In the genomic region with DNA sequence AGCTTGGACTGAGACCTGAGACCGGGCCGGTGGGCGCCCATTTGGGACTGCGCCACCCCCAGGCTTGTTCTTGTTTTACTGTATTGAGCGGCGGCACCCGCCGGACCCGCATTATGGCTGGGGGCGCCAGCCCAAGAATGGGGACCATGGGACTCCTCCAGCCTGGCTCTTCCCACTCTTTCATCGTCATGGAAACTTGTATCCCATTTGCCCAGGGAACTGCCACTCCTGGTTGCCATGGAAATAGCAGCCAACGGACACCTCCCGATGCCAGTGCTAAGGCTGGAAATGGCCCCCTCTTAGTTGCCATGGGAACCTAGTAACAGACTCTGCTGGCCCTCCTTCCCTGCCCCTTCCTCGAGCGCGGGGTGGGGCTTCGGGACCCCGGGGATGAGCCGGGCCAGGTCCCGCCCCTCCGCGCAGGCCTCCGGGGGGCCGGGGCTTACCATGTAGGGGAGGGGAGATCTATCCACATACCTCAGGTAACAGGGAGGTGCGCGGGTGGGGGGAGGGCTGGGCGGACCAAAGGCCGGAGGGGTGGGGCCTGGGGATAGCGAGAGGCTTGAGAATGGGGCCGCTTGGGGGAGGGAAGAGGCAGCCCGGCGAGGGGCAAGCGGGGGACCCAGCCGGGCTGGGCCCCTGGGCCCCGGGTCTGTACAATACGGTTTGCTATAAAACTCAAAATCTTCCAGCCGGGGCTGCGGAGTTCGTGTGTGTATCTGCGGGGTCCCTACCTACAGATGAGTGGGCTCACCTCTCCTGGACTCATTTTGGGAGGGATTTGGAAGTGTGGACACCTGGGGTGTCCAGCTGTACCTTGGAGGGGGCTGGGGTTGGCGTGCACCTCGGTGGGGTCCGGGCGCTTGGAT, we compare ENCODE assay signal across 8 cellular contexts. TPM values are rescaled to one million over a fixed set of nuclear protein-coding genes. Genes with fewer than 3 reads are reported as not detected.
DNase-seq lines count a peak whose midpoint lies in the region; ATAC-seq and TF ChIP-seq lines count a peak whose summit lies in the region.

No MANE protein-coding gene starts in this region.

- peaks cover 19% of the 10 kb centered on the region for H3K27me3 Mint-ChIP-seq in GM23338 (ENCODE audit: insufficient read depth, low read depth, poor library complexity)

- peak overlapping the region; percentile 99 for H3K27ac Mint-ChIP-seq in GM23338

- no peaks in the 10 kb centered on the region for H3K9me3 ChIP-seq in right cardiac atrium (ENCODE audit: control insufficient read depth, low read length)
- H3K9me3 ChIP-seq in parathyroid adenoma (ENCODE audit: control insufficient read depth, low read length) = no peaks in the 10 kb centered on the region

- ATAC-seq in GM23338 (peak; percentile 74), right cardiac atrium (peak; percentile 71 to 76), HG03378 (IDR thresholded peaks at IDR 0.05; ENCODE audit: unreplicated experiment) (no peak)

- peak overlapping the region; percentile 100 for H3K27ac ChIP-seq in GM23338 (ENCODE audit: low read depth)
- peak overlapping the region; percentile 82 for H3K27ac ChIP-seq in right cardiac atrium (ENCODE audit: low read length)
- H3K27ac ChIP-seq in parathyroid adenoma = peak overlapping the region; percentile 91

- H3K4me1 Mint-ChIP-seq in GM23338 = peaks cover 28% of the 10 kb centered on the region

- TF ChIP-seq CTCF in GM23338 (conservative IDR thresholded peaks at IDR 0.05; ENCODE audit: low read depth in 2 of 2) (peak in 1 of 2 experiments; percentile 17; a peak in 1 of 4 replicates), parathyroid adenoma (IDR thresholded peaks at IDR 0.05) (peak; percentile 4)

- H3K4me1 ChIP-seq in GM23338 (ENCODE audit: insufficient read depth) (peaks cover 7% of the 10 kb centered on the region; the same call in 1 of the 2 replicates), right cardiac atrium (ENCODE audit: control insufficient read depth, insufficient read depth, low read length) (peaks cover 5% of the 10 kb centered on the region), parathyroid adenoma (peaks cover 13% of the 10 kb centered on the region)

- H3K36me3 Mint-ChIP-seq in GM23338 (ENCODE audit: low read depth) = peaks cover 27% of the 10 kb centered on the region

- H3K9me3 Mint-ChIP-seq in GM23338 = no peaks in the 10 kb centered on the region

- intact Hi-C loops in right cardiac atrium (cut with DNase I) = no loop called here

- H3K27me3 ChIP-seq in GM23338 (ENCODE audit: insufficient read depth) (no peaks in the 10 kb centered on the region), right cardiac atrium (ENCODE audit: control insufficient read depth, insufficient read depth) (no peaks in the 10 kb centered on the region), parathyroid adenoma (ENCODE audit: control insufficient read depth, insufficient read depth, low read length) (no peaks in the 10 kb centered on the region)

- peaks cover 9% of the 10 kb centered on the region; the same call in 1 of the 2 replicates for H3K79me2 ChIP-seq in GM23338 (replicated peaks; ENCODE audit: insufficient read depth)
- peaks cover 6% of the 10 kb centered on the region for H3K79me2 ChIP-seq in parathyroid adenoma

- peaks cover 10% of the 10 kb centered on the region for H4K20me1 ChIP-seq in GM23338 (replicated peaks; ENCODE audit: insufficient read depth)

- peak; percentile 98 for DNase-seq in DMS114 treated with DMSO at 0.1 percent for 48 hours (lab: John Stamatoyannopoulos, UW; ENCODE audit: unreplicated experiment)
- DNase-seq in GM23338 (ENCODE audit: low spot score) = peak; percentile 100
- peak; percentile 85 for DNase-seq in NCI-H460 (ENCODE audit: extremely low read depth, low read depth)
- peak; percentile 99 for DNase-seq in astrocyte of the hippocampus (ENCODE audit: low read depth, low spot score)
- DNase-seq in right cardiac atrium = peak; percentile 90 to 94 (median 94)
- DNase-seq in RPMI8226 = no peak

- peak overlapping the region; percentile 88 for H3K4me3 Mint-ChIP-seq in GM23338

- no peaks in the 10 kb centered on the region for H3K9me2 ChIP-seq in GM23338 (ENCODE audit: insufficient read depth)

- WGBS in right cardiac atrium = 7% methylated on average over 44 of the region's 44 CpGs

- peak overlapping the region; percentile 98 for H3K4me2 ChIP-seq in GM23338
- peak overlapping the region; percentile 69 for H3K4me2 ChIP-seq in parathyroid adenoma (ENCODE audit: low read length)

- peak overlapping the region; percentile 7 for H3K9ac ChIP-seq in parathyroid adenoma

- H2AFZ ChIP-seq in GM23338 (no peak overlapping the region; the same call in 1 of the 2 replicates), parathyroid adenoma (peak overlapping the region; percentile 93)

- H3K36me3 ChIP-seq in GM23338 (ENCODE audit: insufficient read depth) (peaks cover 12% of the 10 kb centered on the region), parathyroid adenoma (ENCODE audit: control insufficient read depth, insufficient read depth, low read length) (no peaks in the 10 kb centered on the region)

- H3F3A ChIP-seq in GM23338 (replicated peaks; ENCODE audit: low read depth) = peaks cover 18% of the 10 kb centered on the region

- H3K4me3 ChIP-seq in GM23338 (peak overlapping the region; percentile 92), right cardiac atrium (ENCODE audit: low read length) (peak overlapping the region; percentile 93), parathyroid adenoma (ENCODE audit: low read depth, low read length) (peak overlapping the region; percentile 88)

TF ChIP-seq in GM23338, 12 proteins besides CTCF, POLR2A, EP300 and RAD21:
- TF ChIP-seq REST (IDR thresholded peaks at IDR 0.05; ENCODE audit: unreplicated experiment) = no peak
- peak; percentile 84 for TF ChIP-seq CREB1 (CRISPR knock-in tag; IDR thresholded peaks at IDR 0.05; ENCODE audit: low read depth)
- peak; percentile 31 for TF ChIP-seq POLR2AphosphoS5 (IDR thresholded peaks at IDR 0.05; ENCODE audit: low read depth)

RNA-seq across cellular contexts. Expression of gene ORAI3, which starts 0.5 kb away (rescaled TPM):
- total RNA-seq in GM23338 (2014; rRNA removed; shearing (Covaris generic)) = 14.9 and 15.9 TPM in 2 replicates
- polyA plus RNA-seq in GM23338 (2016; fragmentation: Nextera tagmentation; extraction: Ambion mirVana) (6.9 and 9.8 TPM in 2 replicates), right cardiac atrium (15.5 TPM)
- total RNA-seq in NCI-H460 (2014; rRNA removed; shearing (Covaris generic)) = 20.1 and 21.9 TPM in 2 replicates
- 12.5 and 13.1 TPM in 2 replicates for polyA plus RNA-seq in NCI-H460 (2014; cell fraction: nucleus; rRNA removed)
- total RNA-seq in right cardiac atrium = 10 to 100 TPM; 11.8 to 14.6 (median 13.3) TPM

RNA-seq across cellular contexts. Expression of gene SETD1A, which starts 9.2 kb away (rescaled TPM):
- 14.5 and 21.9 TPM in 2 replicates for total RNA-seq in GM23338 (2014; rRNA removed; shearing (Covaris generic))
- polyA plus RNA-seq in GM23338 (2016; fragmentation: Nextera tagmentation; extraction: Ambion mirVana) (10.8 and 10.9 TPM in 2 replicates), right cardiac atrium (9.6 TPM)
- 5.0 and 6.8 TPM in 2 replicates for total RNA-seq in NCI-H460 (2014; rRNA removed; shearing (Covaris generic))
- 6.8 and 8.9 TPM in 2 replicates for polyA plus RNA-seq in NCI-H460 (2014; cell fraction: nucleus; rRNA removed)
- 10 to 100 TPM in 3 of 4 donors, 1 to 10 TPM in 1; 9.7 to 11.6 (median 10.2) TPM for total RNA-seq in right cardiac atrium

RNA-seq across cellular contexts. Expression of gene FBXL19, which starts 24.9 kb away (rescaled TPM):
- 63.5 and 71.5 TPM in 2 replicates for total RNA-seq in GM23338 (2014; rRNA removed; shearing (Covaris generic))
- polyA plus RNA-seq in GM23338 (2016; fragmentation: Nextera tagmentation; extraction: Ambion mirVana) = 12.5 and 16.4 TPM in 2 replicates
- total RNA-seq in NCI-H460 (2014; rRNA removed; shearing (Covaris generic)) = 12.3 and 14.2 TPM in 2 replicates
- 16.4 and 19.5 TPM in 2 replicates for polyA plus RNA-seq in NCI-H460 (2014; cell fraction: nucleus; rRNA removed)
- 1 to 10 TPM; 5.1 to 8.4 (median 6.6) TPM for total RNA-seq in right cardiac atrium
- 8.3 TPM for polyA plus RNA-seq in right cardiac atrium

RNA-seq across cellular contexts. Expression of gene HSD3B7, which starts 36.7 kb away (rescaled TPM):
- 6.4 and 12.2 TPM in 2 replicates for total RNA-seq in GM23338 (2014; rRNA removed; shearing (Covaris generic))
- polyA plus RNA-seq in GM23338 (2016; fragmentation: Nextera tagmentation; extraction: Ambion mirVana) (4.3 TPM in 2 replicates), right cardiac atrium (6.8 TPM)
- 16.0 and 17.0 TPM in 2 replicates for total RNA-seq in NCI-H460 (2014; rRNA removed; shearing (Covaris generic))
- polyA plus RNA-seq in NCI-H460 (2014; cell fraction: nucleus; rRNA removed) = 31.0 and 35.9 TPM in 2 replicates
- 1 to 10 TPM; 4.1 to 7.4 (median 5.6) TPM for total RNA-seq in right cardiac atrium

RNA-seq across cellular contexts. Expression of gene CTF1, which starts 51.9 kb away (rescaled TPM):
- total RNA-seq in GM23338 (2014; rRNA removed; shearing (Covaris generic)) = 0.52 and 0.54 TPM in 2 replicates
- polyA plus RNA-seq in GM23338 (2016; fragmentation: Nextera tagmentation; extraction: Ambion mirVana) (0.24 and 0.43 TPM in 2 replicates), right cardiac atrium (13.1 TPM)
- 0.59 and 0.92 TPM in 2 replicates for total RNA-seq in NCI-H460 (2014; rRNA removed; shearing (Covaris generic))
- polyA plus RNA-seq in NCI-H460 (2014; cell fraction: nucleus; rRNA removed) = 0.32 and 0.65 TPM in 2 replicates
- 1 to 10 TPM; 7.4 to 9.8 (median 9.1) TPM for total RNA-seq in right cardiac atrium
